In genomic region chr7:157753713-157754415, GRCh38 we compare ENCODE assay signal across 16 cellular contexts.
DNase-seq lines count a peak whose midpoint lies in the region; ATAC-seq lines count a peak whose summit lies in the region.
"Had no signal": no experiment of that assay in that cellular context is flagged by ENCODE, and none has a peak within 500 bp of the region (broad histone marks: within the 10 kb centered on the region; RNA-seq: fewer than 3 reads in every experiment).

No MANE protein-coding gene starts in this region.

- H3K9me3 ChIP-seq in iPS-18c (ENCODE audit: control insufficient read depth, insufficient read depth, low read length): peaks cover 57% of the 10 kb centered on the region
- H3K9me3 ChIP-seq in aorta (ENCODE audit: control insufficient read depth, low read length): no peaks in the 10 kb centered on the region
- H3K9me3 ChIP-seq: BLaER1 treated with 17β-estradiol and CSF1 and Interleukin-3, amounts not matched to agents 10 nM and 100 nM had no signal

- no peaks in the 10 kb centered on the region for H3K4me1 ChIP-seq in aorta (ENCODE audit: control insufficient read depth in 1 of 2, insufficient read depth in 2 of 2, low read length in 2 of 2)

- no peak for ATAC-seq in Right ventricle myocardium superior (ENCODE audit: poor library complexity)
- ATAC-seq in aorta (ENCODE audit: low FRiP score): no peak
- ATAC-seq: CD8-positive, alpha-beta T cell; GM23338; HCT116 had no signal

- WGBS in aorta, 2 donors: 85 to 88% methylated on average over 21 of the region's 21 CpGs

- H3K27ac ChIP-seq in aorta (ENCODE audit: low read depth in 1 of 2, low read length in 2 of 2): no peak overlapping the region
- H3K27ac ChIP-seq: BLaER1 treated with 17β-estradiol and CSF1 and Interleukin-3, amounts not matched to agents 10 nM and 100 nM had no signal

- no peaks in the 10 kb centered on the region for H3K27me3 ChIP-seq in aorta (ENCODE audit: control insufficient read depth in 1 of 2, insufficient read depth in 2 of 2, low read length in 1 of 2)
- H3K27me3 ChIP-seq: BLaER1 treated with 17β-estradiol and CSF1 and Interleukin-3, amounts not matched to agents 10 nM and 100 nM had no signal

- peak overlapping the region; percentile 1; the same call in 1 of the 2 replicates for H3K4me3 ChIP-seq in iPS-18c (ENCODE audit: insufficient read depth, low read depth, low read length)
- H3K4me3 ChIP-seq in aorta (ENCODE audit: low read length in 2 of 2): no peak overlapping the region
- H3K4me3 ChIP-seq: BLaER1 treated with 17β-estradiol and CSF1 and Interleukin-3, amounts not matched to agents 10 nM and 100 nM; GM23338 had no signal

- no peaks in the 10 kb centered on the region for H3K36me3 ChIP-seq in aorta (ENCODE audit: control insufficient read depth in 1 of 2, insufficient read depth in 2 of 2, low read length in 1 of 2)
- H3K36me3 ChIP-seq: BLaER1 treated with 17β-estradiol and CSF1 and Interleukin-3, amounts not matched to agents 10 nM and 100 nM had no signal

- DNase-seq in Right ventricle myocardium superior (peak; percentile 22), cardiac septum (ENCODE audit: low spot score) (no peak), posterior vena cava (ENCODE audit: low spot score) (peak; percentile 57), aorta (peak; percentile 36 to 65), cerebellar cortex (ENCODE audit: low spot score) (no peak)
- DNase-seq in central memory CD4-positive, alpha-beta T cell: no peak
- DNase-seq: Calu3; CD8-positive, alpha-beta T cell; DMS79 treated with DMSO at 0.1 percent for 48 hours; GF-D8; H7; HFFc6 had no signal

- intact Hi-C loops in Right ventricle myocardium superior (cut with DNase I): no loop called here
- intact Hi-C loops in cardiac septum (cut with DNase I): no loop called here
- intact Hi-C loops in posterior vena cava (cut with DNase I): no loop called here
- intact Hi-C loops in aorta (cut with DNase I): no loop called here

Comparison
In these comparisons a context has a peak if more than half of its experiments do, and no peak if none do; other contexts are left out.
1. DNase-seq: peak in Right ventricle myocardium superior (single experiment), posterior vena cava (single experiment) and aorta (2 of 2); none in cardiac septum (single experiment), cerebellar cortex (single experiment) and central memory CD4-positive, alpha-beta T cell (single experiment).